ENCODE assay signal across 10 cellular contexts in the genomic region with DNA sequence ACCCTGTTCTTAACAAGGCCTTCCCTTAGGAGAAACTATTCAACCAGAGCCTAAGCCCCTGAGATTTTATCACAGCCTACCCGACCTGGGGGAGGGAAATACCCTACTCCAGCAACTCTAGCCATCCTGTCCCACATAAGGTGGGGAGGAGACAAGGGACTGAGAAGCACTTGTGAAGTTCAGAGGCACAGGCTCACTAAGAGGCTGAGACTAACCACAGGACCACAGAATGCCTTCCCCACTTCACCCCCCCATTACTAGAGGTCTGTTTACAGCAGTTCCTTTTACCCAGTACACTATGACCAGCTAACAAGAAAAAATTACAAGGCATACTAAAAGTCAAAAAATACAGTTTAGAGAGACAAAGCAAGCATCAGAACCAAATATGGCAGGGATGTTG.
A peak's percentile ranks its signal among the peaks of the same experiment; 100 is the strongest.
DNase-seq lines count a peak whose midpoint lies in the region; ATAC-seq and TF ChIP-seq lines count a peak whose summit lies in the region.
"Had no signal": no experiment of that assay in that cellular context is flagged by ENCODE, and none has a peak within 500 bp of the region (broad histone marks: within the 10 kb centered on the region; RNA-seq: fewer than 3 reads in every experiment).

No MANE protein-coding gene starts in this region.

- H3K36me3 ChIP-seq in KMS-11 (ENCODE audit: insufficient read depth) (no peaks in the 10 kb centered on the region), A673 (ENCODE audit: insufficient read depth, low read length, poor library complexity, severe bottlenecking) (no peaks in the 10 kb centered on the region)

- peaks cover 30% of the 10 kb centered on the region for H3K4me1 ChIP-seq in KMS-11 (ENCODE audit: low read depth, poor library complexity, severe bottlenecking)
- no peaks in the 10 kb centered on the region for H3K4me1 ChIP-seq in A673 (ENCODE audit: insufficient read depth, low read length, poor library complexity, severe bottlenecking)

- POLR2A ChIA-PET in naive thymus-derived CD8-positive, alpha-beta T cell (lab: Charles Lee) = interaction anchor here (0.6 kb wide), 1 partner anchor 36 kb away, joined by 3 read pairs; no protein-coding TSS in a partner anchor
- POLR2A ChIA-PET in RWPE1 (lab: Yijun Ruan, JAX; ENCODE audit: low non-redundant PET) (no interaction called here), A673 (lab: Charles Lee; ENCODE audit: low non-redundant PET) (no interaction called here)

- H4K20me1 ChIP-seq in KMS-11 (ENCODE audit: insufficient read depth) = no peaks in the 10 kb centered on the region

- no peak overlapping the region for H3K4me3 Mint-ChIP-seq in naive thymus-derived CD8-positive, alpha-beta T cell

- TF ChIP-seq CTCF in KMS-11 (conservative IDR thresholded peaks at IDR 0.05; ENCODE audit: low read depth, low read length) (no peak), RWPE1 (conservative IDR thresholded peaks at IDR 0.05; ENCODE audit: low read depth) (no peak), A673 (conservative IDR thresholded peaks at IDR 0.05; ENCODE audit: low read depth, low read length) (no peak)

- intact Hi-C loops in A673 (cut with micrococcal nuclease; ENCODE audit: unreplicated experiment) = no loop called here

- H3K9me3 ChIP-seq in A673 (ENCODE audit: low read depth, low read length, poor library complexity, severe bottlenecking) = no peaks in the 10 kb centered on the region

- DNase-seq in naive thymus-derived CD8-positive, alpha-beta T cell = no peak
- DNase-seq in RWPE1 (ENCODE audit: low spot score) (no peak), A673 (ENCODE audit: low spot score) (no peak)
- DNase-seq: foreskin melanocyte; NCI-H345; stimulated activated naive CD4-positive, alpha-beta T cell treated with Interleukin-2 at 50 U/mL for 16 hours had no signal

- ATAC-seq in GM19351 (IDR thresholded peaks at IDR 0.05; ENCODE audit: unreplicated experiment) (peak; percentile 88), HG02870 (IDR thresholded peaks at IDR 0.05; ENCODE audit: unreplicated experiment) (peak; percentile 85), GM21576 (IDR thresholded peaks at IDR 0.05; ENCODE audit: unreplicated experiment) (no peak)
- no peak for ATAC-seq in naive thymus-derived CD8-positive, alpha-beta T cell

- H3K4me3 ChIP-seq in KMS-11 (IDR thresholded peaks at IDR 0.05; ENCODE audit: insufficient read depth, low read depth, low read length) (peak overlapping the region; percentile 64), A673 (ENCODE audit: low read depth, low read length, poor library complexity, severe bottlenecking) (no peak overlapping the region)

- peak overlapping the region; percentile 8 for H2AFZ ChIP-seq in KMS-11 (ENCODE audit: low read depth)

- H3K4me1 Mint-ChIP-seq in naive thymus-derived CD8-positive, alpha-beta T cell = peaks cover 0 to 38% (median 0%) of the 10 kb centered on the region in 4 donors

- H3K27ac ChIP-seq in KMS-11 = no peak overlapping the region
- no peak overlapping the region for H3K27ac ChIP-seq in RWPE1
- no peak overlapping the region for H3K27ac ChIP-seq in A673 (ENCODE audit: low read depth, low read length, poor library complexity, severe bottlenecking)

- peak overlapping the region; percentile 26 for H3K4me2 ChIP-seq in KMS-11

- no peak overlapping the region for H3K27ac Mint-ChIP-seq in naive thymus-derived CD8-positive, alpha-beta T cell

- no peaks in the 10 kb centered on the region for H3K9me3 Mint-ChIP-seq in naive thymus-derived CD8-positive, alpha-beta T cell

- H3K27me3 ChIP-seq in KMS-11 (ENCODE audit: insufficient read depth, low read depth) (no peaks in the 10 kb centered on the region), A673 (replicated peaks; ENCODE audit: insufficient read depth, low read depth, low read length, poor library complexity) (no peaks in the 10 kb centered on the region)

- BruUV-seq in A673 (replicated peaks; lab: Mats Ljungman, UMichigan) = no TSS peak

- peaks cover 0 to 14% (median 0%) of the 10 kb centered on the region in 5 donors for H3K27me3 Mint-ChIP-seq in naive thymus-derived CD8-positive, alpha-beta T cell

- H3K9ac ChIP-seq in KMS-11 = no peak overlapping the region

- no peaks in the 10 kb centered on the region for H3K36me3 Mint-ChIP-seq in naive thymus-derived CD8-positive, alpha-beta T cell

- H3K79me2 ChIP-seq in KMS-11 (ENCODE audit: insufficient read depth, low read depth) = no peaks in the 10 kb centered on the region

- CTCF ChIA-PET in RWPE1 (lab: Yijun Ruan, JAX) (interaction anchor here (0.6 kb wide), 1 partner anchor 98 kb away, joined by 3 read pairs; no protein-coding TSS in a partner anchor), A673 (lab: Charles Lee) (no interaction called here)

Comparison
In these comparisons a context has a peak if more than half of its experiments do, and no peak if none do; other contexts are left out.
1. ATAC-seq: peak in GM19351 (single experiment) and HG02870 (single experiment); none in GM21576 (single experiment) and naive thymus-derived CD8-positive, alpha-beta T cell (0 of 2).